ENCODE assay signal across 20 cellular contexts in the genomic region with DNA sequence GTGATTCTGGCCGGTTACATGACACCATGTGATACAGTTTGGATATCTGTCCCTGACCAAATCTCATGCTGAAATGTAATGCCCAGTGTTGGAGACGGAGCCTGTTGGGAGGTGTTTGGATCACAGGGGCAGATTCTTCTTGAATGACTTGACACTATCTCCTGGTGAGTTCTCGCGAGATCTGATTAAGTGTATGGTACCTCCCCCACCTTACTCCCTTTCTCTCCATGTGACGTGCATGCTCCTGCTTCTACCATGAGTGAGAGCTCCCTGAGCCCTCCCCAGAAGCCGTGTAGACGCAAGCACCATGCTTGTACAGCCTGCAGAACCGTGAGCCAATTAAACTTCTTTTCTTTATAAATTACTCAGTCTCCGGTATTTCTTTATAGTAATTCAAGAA. TPM values are rescaled to one million over a fixed set of nuclear protein-coding genes. Genes with fewer than 3 reads are reported as not detected.
"Had no signal": no experiment of that assay in that cellular context is flagged by ENCODE, and none has a peak within 500 bp of the region (broad histone marks: within the 10 kb centered on the region; RNA-seq: fewer than 3 reads in every experiment).

No MANE protein-coding gene starts in this region.

- H3K4me1 ChIP-seq: heart left ventricle, psoas muscle, spleen, testis, tibial nerve, upper lobe of right lung, vagina had no signal

- H3K9me3 Mint-ChIP-seq: naive thymus-derived CD4-positive, alpha-beta T cell; nephron progenitor cell; stimulated activated memory B cell treated with anti-CD40 and anti-IgM and Interleukin-4, amounts not matched to agents 10 μg/mL and 1 μg/mL and 100 μg/mL, for 72 hours; stimulated activated naive CD8-positive, alpha-beta T cell treated with anti-CD3 and anti-CD28 coated beads, Interleukin-15, amount 100 ng/mL, for 72 hours had no signal

- H3K4me3 Mint-ChIP-seq: naive thymus-derived CD4-positive, alpha-beta T cell; nephron progenitor cell; stimulated activated memory B cell treated with anti-CD40 and anti-IgM and Interleukin-4, amounts not matched to agents 10 μg/mL and 1 μg/mL and 100 μg/mL, for 72 hours; stimulated activated naive CD8-positive, alpha-beta T cell treated with anti-CD3 and anti-CD28 coated beads, Interleukin-15, amount 100 ng/mL, for 72 hours had no signal

- H3K4me1 Mint-ChIP-seq: naive thymus-derived CD4-positive, alpha-beta T cell; nephron progenitor cell; stimulated activated memory B cell treated with anti-CD40 and anti-IgM and Interleukin-4, amounts not matched to agents 10 μg/mL and 1 μg/mL and 100 μg/mL, for 72 hours; stimulated activated naive CD8-positive, alpha-beta T cell treated with anti-CD3 and anti-CD28 coated beads, Interleukin-15, amount 100 ng/mL, for 72 hours had no signal

- DNase-seq: effector CD4-positive, alpha-beta T cell; heart left ventricle; hippocampal formation; kidney glomerular epithelial cell; naive thymus-derived CD4-positive, alpha-beta T cell; nephron progenitor cell; psoas muscle; retina; spleen; stimulated activated CD4-positive, alpha-beta T cell treated with anti-CD3 and anti-CD28 coated beads, Interleukin-15, amount 100 ng/mL, for 24 hours; stimulated activated CD4-positive, alpha-beta T cell treated with anti-CD3 and anti-CD28 coated beads, Interleukin-1b, Interleukin-23, amount 100 ng/mL, for 48 hours; stimulated activated CD4-positive, alpha-beta T cell treated with anti-CD3 and anti-CD28 coated beads, Interleukin-4, amount 100 ng/mL, for 24 hours; stimulated activated naive CD8-positive, alpha-beta T cell treated with anti-CD3 and anti-CD28 coated beads, Interleukin-15, amount 100 ng/mL, for 72 hours; testis; upper lobe of right lung had no signal

- H3K27ac ChIP-seq: heart left ventricle, parathyroid adenoma, psoas muscle, spleen, testis, tibial nerve, upper lobe of right lung, vagina had no signal

- H3K27me3 Mint-ChIP-seq: stimulated activated memory B cell treated with anti-CD40 and anti-IgM and Interleukin-4, amounts not matched to agents 10 μg/mL and 1 μg/mL and 100 μg/mL, for 72 hours; stimulated activated naive CD8-positive, alpha-beta T cell treated with anti-CD3 and anti-CD28 coated beads, Interleukin-15, amount 100 ng/mL, for 72 hours had no signal

- H3K9me3 ChIP-seq: heart left ventricle, psoas muscle, spleen, testis, tibial nerve, upper lobe of right lung, vagina had no signal

- H3K79me2 ChIP-seq: parathyroid adenoma had no signal

- H3K36me3 ChIP-seq: heart left ventricle, spleen, tibial nerve, upper lobe of right lung, vagina had no signal

- ATAC-seq: heart left ventricle; naive thymus-derived CD4-positive, alpha-beta T cell; psoas muscle; sciatic nerve; stimulated activated memory B cell treated with anti-CD40 and anti-IgM and Interleukin-4, amounts not matched to agents 10 μg/mL and 1 μg/mL and 100 μg/mL, for 72 hours; stimulated activated naive CD8-positive, alpha-beta T cell treated with anti-CD3 and anti-CD28 coated beads, Interleukin-15, amount 100 ng/mL, for 72 hours; upper lobe of right lung had no signal

- H3K27ac Mint-ChIP-seq: naive thymus-derived CD4-positive, alpha-beta T cell; nephron progenitor cell; stimulated activated memory B cell treated with anti-CD40 and anti-IgM and Interleukin-4, amounts not matched to agents 10 μg/mL and 1 μg/mL and 100 μg/mL, for 72 hours; stimulated activated naive CD8-positive, alpha-beta T cell treated with anti-CD3 and anti-CD28 coated beads, Interleukin-15, amount 100 ng/mL, for 72 hours had no signal

- H3K4me3 ChIP-seq: heart left ventricle, psoas muscle, spleen, testis, tibial nerve, upper lobe of right lung, vagina had no signal

- H3K27me3 ChIP-seq: heart left ventricle, spleen, testis, tibial nerve, upper lobe of right lung, vagina had no signal

- H3K36me3 Mint-ChIP-seq: naive thymus-derived CD4-positive, alpha-beta T cell; stimulated activated memory B cell treated with anti-CD40 and anti-IgM and Interleukin-4, amounts not matched to agents 10 μg/mL and 1 μg/mL and 100 μg/mL, for 72 hours had no signal

- H2AFZ ChIP-seq: parathyroid adenoma had no signal

RNA-seq across cellular contexts. Expression of a gene that starts 23.6 kb away (rescaled TPM):
- total RNA-seq: naive thymus-derived CD4-positive, alpha-beta T cell had no signal
